Comparison of ENCODE assay signal across 14 cellular contexts in the genomic region with DNA sequence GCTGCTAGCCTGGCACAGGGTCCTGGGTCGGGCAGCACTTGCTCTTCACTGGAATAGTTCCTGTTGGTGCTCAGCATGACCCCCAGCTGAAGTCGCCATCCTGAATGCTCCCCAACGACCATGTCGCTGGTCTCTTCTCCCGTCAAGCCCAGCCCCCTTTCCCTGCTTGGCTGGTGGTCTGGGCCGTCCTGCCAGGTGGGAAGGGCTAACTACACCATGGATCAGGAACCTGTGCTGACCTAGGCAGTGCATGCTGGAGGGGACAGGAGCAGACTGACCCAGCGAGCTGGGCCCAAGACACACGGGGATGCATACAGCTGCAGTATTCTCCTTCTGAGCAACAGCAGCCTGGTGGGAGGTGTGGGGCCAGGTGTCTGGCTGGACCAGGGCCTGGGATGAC.
"Had no signal": no experiment of that assay in that cellular context is flagged by ENCODE, and none has a peak within 500 bp of the region (broad histone marks: within the 10 kb centered on the region; RNA-seq: fewer than 3 reads in every experiment).

No MANE protein-coding gene starts in this region.

- H3K27me3 Mint-ChIP-seq: naive B cell had no signal

- H3K9me3 ChIP-seq: esophagus squamous epithelium, tibial nerve, vagina had no signal

- H3K27ac Mint-ChIP-seq: naive B cell had no signal

- H3K27me3 ChIP-seq: esophagus squamous epithelium, tibial nerve, vagina had no signal

- H3K4me3 Mint-ChIP-seq: immature natural killer cell; naive B cell; T-helper 2 cell treated with Interferon-gamma antibody and Interleukin-4, amounts not matched to agents 5 μg/mL and 100 μg/mL, for 36 hours had no signal

- H3K9me3 Mint-ChIP-seq: immature natural killer cell; naive B cell; T-helper 2 cell treated with Interferon-gamma antibody and Interleukin-4, amounts not matched to agents 5 μg/mL and 100 μg/mL, for 36 hours had no signal

- ATAC-seq: activated CD4-positive, CD25-positive, alpha-beta regulatory T cell treated with anti-CD3 and anti-CD28 coated beads, Interleukin-2, amount 50 U/mL, for 24 hours; left cardiac atrium had no signal

- FAIRE-seq: bronchial epithelial cell had no signal

- DNase-seq: aorta; esophagus squamous epithelium; foreskin fibroblast; immature natural killer cell; left cardiac atrium; naive B cell; occipital lobe; stimulated activated CD4-positive, alpha-beta T cell treated with anti-CD3 and anti-CD28 coated beads, Interleukin-4, amount 100 ng/mL, for 24 hours had no signal

- H3K36me3 Mint-ChIP-seq: immature natural killer cell, naive B cell had no signal

- H3K27ac ChIP-seq: vagina had no signal

- H3K4me3 ChIP-seq: esophagus squamous epithelium, lung, tibial nerve, vagina had no signal
